ENCODE assay signal across 8 cellular contexts in the genomic region with DNA sequence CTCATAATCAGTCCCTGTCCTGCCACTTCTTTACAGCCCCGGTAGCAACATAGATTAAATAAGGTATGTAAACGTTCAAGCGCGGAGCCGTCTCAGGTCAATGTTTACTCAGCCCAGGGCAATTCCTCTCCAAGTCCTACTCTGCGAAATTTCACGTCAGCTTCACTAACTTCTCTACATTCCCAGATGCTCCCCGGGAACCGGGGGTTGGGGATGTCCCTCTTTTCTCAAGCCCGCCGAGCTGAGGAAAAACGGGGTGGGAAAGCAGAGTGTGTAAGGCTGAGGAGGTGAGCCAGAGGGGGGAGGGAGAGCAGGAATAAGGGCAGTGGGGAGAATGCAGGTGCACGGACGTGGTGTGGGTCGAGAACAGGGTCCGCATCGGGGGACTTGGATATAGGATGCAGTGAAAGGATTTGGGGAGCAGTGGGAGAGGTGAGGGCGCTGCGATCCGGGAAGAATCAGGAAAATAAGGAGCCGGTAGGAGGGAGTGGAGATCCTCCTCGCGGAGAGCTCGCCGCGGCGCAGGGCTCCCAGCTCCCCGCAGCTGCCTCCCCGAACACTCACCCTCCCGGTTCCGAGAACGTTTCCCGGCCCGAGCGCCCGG. TPM values are rescaled to one million over a fixed set of nuclear protein-coding genes. Genes with fewer than 3 reads are reported as not detected.
A peak's percentile ranks its signal among the peaks of the same experiment; 100 is the strongest.
DNase-seq lines count a peak whose midpoint lies in the region; ATAC-seq and TF ChIP-seq lines count a peak whose summit lies in the region.

No MANE protein-coding gene starts in this region.

- TF ChIP-seq POLR2A in right lobe of liver (IDR thresholded peaks at IDR 0.05) = no peak

- H3K9me2 ChIP-seq in PC-9 (ENCODE audit: insufficient read depth) = no peaks in the 10 kb centered on the region

- no peaks in the 10 kb centered on the region for H3K27me3 ChIP-seq in PC-9 (ENCODE audit: insufficient read depth, low read depth)
- no peaks in the 10 kb centered on the region for H3K27me3 ChIP-seq in right lobe of liver

- H3K4me2 ChIP-seq in PC-9 = peak overlapping the region; percentile 99

- H3K4me3 ChIP-seq in PC-9 = peak overlapping the region; percentile 64
- peak overlapping the region; percentile 73 to 81 (median 73) for H3K4me3 ChIP-seq in right lobe of liver

- WGBS in right lobe of liver (ENCODE audit: insufficient coverage, low coverage, low lambda C conversion rate, missing lambda C conversion rate) = under 1% methylated on average over 29 of the region's 36 CpGs

- H2AFZ ChIP-seq in PC-9 = peak overlapping the region; percentile 94

- H3K36me3 ChIP-seq in PC-9 (ENCODE audit: low read depth) (no peaks in the 10 kb centered on the region), right lobe of liver (no peaks in the 10 kb centered on the region)

- H3F3A ChIP-seq in PC-9 (ENCODE audit: insufficient read depth, low read depth) = peaks cover 39% of the 10 kb centered on the region

- TF ChIP-seq CTCF in PC-9 (conservative IDR thresholded peaks at IDR 0.05) (no peak), right lobe of liver (IDR thresholded peaks at IDR 0.05) (no peak)

- POLR2A ChIA-PET in PC-9 (lab: Charles Lee; ENCODE audit: unreplicated experiment) = no interaction called here

- H4K20me1 ChIP-seq in PC-9 (ENCODE audit: insufficient read depth) = no peaks in the 10 kb centered on the region; the same call in 1 of the 2 replicates

- DNase-seq in SIG-M5 treated with dmso at 0.1 percent for 504 hours (lab: John Stamatoyannopoulos, UW; ENCODE audit: unreplicated experiment) (peak; percentile 43), SIG-M5 (lab: John Stamatoyannopoulos, UW) (no peak), PC-9 (peak in 1 of 2 experiments; percentile 30), caudate nucleus (lab: John Stamatoyannopoulos, UW) (peak in 12 of 61 donors; percentile 32 to 71 (median 52)), right lobe of liver (peak in 2 of 3 donors; percentile 29 to 58)

- H3K27ac ChIP-seq in PC-9 (no peak overlapping the region), caudate nucleus (ENCODE audit: low read depth, low read length) (peak overlapping the region; percentile 97), right lobe of liver (peak overlapping the region; percentile 98 to 100 (median 99)), temporal lobe (ENCODE audit: low read depth, low read length) (peak overlapping the region; percentile 91)

- ATAC-seq in right lobe of liver = peak; percentile 0 to 8 (median 6)
- ATAC-seq in HG03097 (IDR thresholded peaks at IDR 0.05; ENCODE audit: low FRiP score, unreplicated experiment) = no peak
- ATAC-seq in HG03139 (IDR thresholded peaks at IDR 0.05; ENCODE audit: unreplicated experiment) = no peak

- H3K4me1 ChIP-seq in PC-9 (replicated peaks; ENCODE audit: insufficient read depth) = peaks cover 32% of the 10 kb centered on the region
- peaks cover 0 to 34% (median 10%) of the 10 kb centered on the region in 4 donors for H3K4me1 ChIP-seq in right lobe of liver

- H3K79me2 ChIP-seq in PC-9 (ENCODE audit: low read depth) = no peaks in the 10 kb centered on the region

- intact Hi-C loops in PC-9 (cut with micrococcal nuclease; ENCODE audit: unreplicated experiment) (loop anchor here (1.0 to 2.0 kb wide), 3 partner anchors 26 to 401 kb away; partner anchors contain the start of genes AHCY and PIGU), right lobe of liver (cut with DNase I) (loop anchor here (10.0 kb wide), 2 partner anchors 159 to 169 kb away; no protein-coding TSS in a partner anchor)

- CTCF ChIA-PET in PC-9 (lab: Charles Lee) = interaction anchor here (0.6 to 1.7 kb wide), 2 partner anchors 120 to 124 kb away, joined by 4 to 6 read pairs; no protein-coding TSS in a partner anchor

- H3K9me3 ChIP-seq in PC-9 (ENCODE audit: insufficient read depth, low read depth) (no peaks in the 10 kb centered on the region), right lobe of liver (no peaks in the 10 kb centered on the region)

- TSS peak; percentile 83 for BruUV-seq in PC-9 (replicated peaks; lab: Mats Ljungman, UMichigan)

RNA-seq across cellular contexts. Expression of gene TP53INP2, which starts 0.5 kb away (rescaled TPM):
- total RNA-seq in PC-9 (2021) = 4.4 and 4.9 TPM in 2 replicates
- 10 to 100 TPM in 4 of 6 experiments, 1 to 10 TPM in 2; 5.8 to 24.1 (median 12.7) TPM for total RNA-seq in right lobe of liver
- total RNA-seq in temporal lobe = 7.1 TPM

RNA-seq across cellular contexts. Expression of gene PIGU, which starts 26.8 kb away (rescaled TPM):
- total RNA-seq in PC-9 (2021) (20.9 and 25.0 TPM in 2 replicates), right lobe of liver (10 to 100 TPM in 2 of 6 experiments, 1 to 10 TPM in 4; 4.0 to 14.9 (median 7.3) TPM), temporal lobe (15.2 TPM)

Comparison
In these comparisons a context has a peak if more than half of its experiments do, and no peak if none do; other contexts are left out.
1. ATAC-seq: peak in right lobe of liver (4 of 4); none in HG03097 (single experiment) and HG03139 (single experiment).